In genomic region chr2:160199683-160200389, GRCh38 we compare ENCODE assay signal across 18 cellular contexts. TPM values are rescaled to one million over a fixed set of nuclear protein-coding genes. Genes with fewer than 3 reads are reported as not detected.
A peak's percentile ranks its signal among the peaks of the same experiment; 100 is the strongest.
DNase-seq lines count a peak whose midpoint lies in the region; ATAC-seq, FAIRE-seq and TF ChIP-seq lines count a peak whose summit lies in the region.
"Had no signal": no experiment of that assay in that cellular context is flagged by ENCODE, and none has a peak within 500 bp of the region (broad histone marks: within the 10 kb centered on the region; RNA-seq: fewer than 3 reads in every experiment).

A gene with protein sequence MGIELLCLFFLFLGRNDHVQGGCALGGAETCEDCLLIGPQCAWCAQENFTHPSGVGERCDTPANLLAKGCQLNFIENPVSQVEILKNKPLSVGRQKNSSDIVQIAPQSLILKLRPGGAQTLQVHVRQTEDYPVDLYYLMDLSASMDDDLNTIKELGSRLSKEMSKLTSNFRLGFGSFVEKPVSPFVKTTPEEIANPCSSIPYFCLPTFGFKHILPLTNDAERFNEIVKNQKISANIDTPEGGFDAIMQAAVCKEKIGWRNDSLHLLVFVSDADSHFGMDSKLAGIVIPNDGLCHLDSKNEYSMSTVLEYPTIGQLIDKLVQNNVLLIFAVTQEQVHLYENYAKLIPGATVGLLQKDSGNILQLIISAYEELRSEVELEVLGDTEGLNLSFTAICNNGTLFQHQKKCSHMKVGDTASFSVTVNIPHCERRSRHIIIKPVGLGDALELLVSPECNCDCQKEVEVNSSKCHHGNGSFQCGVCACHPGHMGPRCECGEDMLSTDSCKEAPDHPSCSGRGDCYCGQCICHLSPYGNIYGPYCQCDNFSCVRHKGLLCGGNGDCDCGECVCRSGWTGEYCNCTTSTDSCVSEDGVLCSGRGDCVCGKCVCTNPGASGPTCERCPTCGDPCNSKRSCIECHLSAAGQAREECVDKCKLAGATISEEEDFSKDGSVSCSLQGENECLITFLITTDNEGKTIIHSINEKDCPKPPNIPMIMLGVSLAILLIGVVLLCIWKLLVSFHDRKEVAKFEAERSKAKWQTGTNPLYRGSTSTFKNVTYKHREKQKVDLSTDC (minus strand): TSS chr2:160200272. CDS start chr2:160200063, 209 bp downstream.

- no peaks in the 10 kb centered on the region for H3K9me3 Mint-ChIP-seq in activated CD4-positive, alpha-beta T cell treated with anti-CD3 and anti-CD28 coated beads for 36 hours (ENCODE audit: low read depth)
- H3K9me3 Mint-ChIP-seq: T-helper 1 cell treated with Interleukin-12 subunit alpha and Interleukin-12 subunit beta and Interleukin-4 antibody, amounts not matched to agents 30 μg/mL and 1 μg/mL, for 36 hours had no signal

- no peak within 1 kb of the TSS for H3K27ac Mint-ChIP-seq in activated CD4-positive, alpha-beta T cell treated with anti-CD3 and anti-CD28 coated beads for 36 hours
- H3K27ac Mint-ChIP-seq: naive thymus-derived CD4-positive, alpha-beta T cell; T-helper 1 cell treated with Interleukin-12 subunit alpha and Interleukin-12 subunit beta and Interleukin-4 antibody, amounts not matched to agents 30 μg/mL and 1 μg/mL, for 36 hours had no signal

- H3K27me3 ChIP-seq in liver (ENCODE audit: control insufficient read depth in 4 of 4, insufficient read depth in 4 of 4, low read length in 3 of 4) (no peaks in the 10 kb centered on the region), HepG2 (ENCODE audit: control insufficient read depth in 1 of 2, insufficient read depth in 2 of 2, low read length in 2 of 2) (peaks cover 2 to 3% of the 10 kb centered on the region in 2 experiments; a peak in 2 of 5 replicates)
- H3K27me3 ChIP-seq: spleen, uterus had no signal

- no TSS peak for BruUV-seq in HepG2 (replicated peaks; lab: Mats Ljungman, UMichigan)

- WGBS in liver: 51% methylated on average over 9 of the region's 9 CpGs
- WGBS in HepG2 (ENCODE audit: low lambda C conversion rate): 34% methylated on average over 9 of the region's 9 CpGs

- H3K27me3 Mint-ChIP-seq in activated CD4-positive, alpha-beta T cell treated with anti-CD3 and anti-CD28 coated beads for 36 hours: no peaks in the 10 kb centered on the region

- H3K9me3 ChIP-seq in liver (ENCODE audit: control insufficient read depth in 4 of 4, low read length in 3 of 4) (no peaks in the 10 kb centered on the region), HepG2 (ENCODE audit: low read length) (no peaks in the 10 kb centered on the region)
- H3K9me3 ChIP-seq: spleen, uterus had no signal

- TF ChIP-seq EP300 in HepG2 (IDR thresholded peaks at IDR 0.05; ENCODE audit: low read depth in 2 of 2, low read length in 2 of 2) (no peak), HepG2 (CRISPR knock-in tag; IDR thresholded peaks at IDR 0.05; ENCODE audit: borderline replicate concordance) (no peak)

- H3K36me3 ChIP-seq in liver (ENCODE audit: control insufficient read depth in 4 of 4, insufficient read depth in 3 of 4, low read depth in 1 of 4, low read length in 3 of 4) (no peaks in the 10 kb centered on the region), HepG2 (replicated peaks in 1 of 2; ENCODE audit: control insufficient read depth in 1 of 2, insufficient read depth in 2 of 2, low read length in 2 of 2) (no peaks in the 10 kb centered on the region)
- H3K36me3 ChIP-seq: spleen, uterus had no signal

- TF ChIP-seq POLR2A in HepG2 (IDR thresholded peaks at IDR 0.05; ENCODE audit: insufficient read depth in 1 of 2, low read depth in 2 of 2, low read length in 2 of 2): no peak

- H3K79me2 ChIP-seq in HepG2 (ENCODE audit: insufficient read depth, low read length): no peaks in the 10 kb centered on the region

- H3K4me2 ChIP-seq in HepG2 (ENCODE audit: low read depth, low read length): no peak within 1 kb of the TSS

- H3K4me3 ChIP-seq in liver (ENCODE audit: low read depth in 1 of 3, low read length in 3 of 3) (peak within 1 kb of the TSS in 1 of 3 donors; percentile 14), HepG2 (replicated peaks in 1 of 3; ENCODE audit: insufficient read depth in 1 of 3, low read depth in 2 of 3, low read length in 3 of 3) (no peak within 1 kb of the TSS)
- H3K4me3 ChIP-seq: spleen, uterus had no signal

- H2AFZ ChIP-seq in HepG2 (ENCODE audit: low read length): no peak within 1 kb of the TSS

- TF ChIP-seq RAD21 in liver (IDR thresholded peaks at IDR 0.05) (no peak), HepG2 (CRISPR knock-in tag; IDR thresholded peaks at IDR 0.05) (no peak)

- no peaks in the 10 kb centered on the region for H4K20me1 ChIP-seq in HepG2 (ENCODE audit: insufficient read depth, low read length)

- POLR2A ChIA-PET in HepG2 (lab: Yijun Ruan, JAX): no interaction called here
- POLR2A ChIA-PET in activated CD4-positive, alpha-beta T cell treated with anti-CD3 and anti-CD28 coated beads for 36 hours (lab: Charles Lee): no interaction called here

- H3K9ac ChIP-seq in liver (ENCODE audit: low read depth in 1 of 2, low read length in 2 of 2): no peak within 1 kb of the TSS
- no peak within 1 kb of the TSS for H3K9ac ChIP-seq in HepG2 (ENCODE audit: insufficient read depth, low read depth, low read length)

- TF ChIP-seq CTCF in liver (IDR thresholded peaks at IDR 0.05; ENCODE audit: low read depth, low read length, missing input control) (no peak), HepG2 (CRISPR knock-in tag; IDR thresholded peaks at IDR 0.05) (no peak)

- H3K27ac ChIP-seq in liver (ENCODE audit: low read depth in 1 of 2, low read length in 2 of 2) (no peak within 1 kb of the TSS), HepG2 (ENCODE audit: extremely low read length, insufficient read depth, low read length) (no peak within 1 kb of the TSS), epithelial cell of prostate (peak within 1 kb of the TSS; percentile 76)
- H3K27ac ChIP-seq: spleen, uterus had no signal

- CTCF ChIA-PET in HepG2 (lab: Yijun Ruan, JAX; ENCODE audit: low intra/inter-chr PET ratio, low total read pairs): no interaction called here
- CTCF ChIA-PET in activated CD4-positive, alpha-beta T cell treated with anti-CD3 and anti-CD28 coated beads for 36 hours (lab: Charles Lee): interaction anchor here (1.2 kb wide), 1 partner anchor 10 kb away, joined by 7 read pairs; no protein-coding TSS in a partner anchor

- H3K4me1 Mint-ChIP-seq in activated CD4-positive, alpha-beta T cell treated with anti-CD3 and anti-CD28 coated beads for 36 hours: no peaks in the 10 kb centered on the region
- H3K4me1 Mint-ChIP-seq: brain had no signal

- in situ Hi-C loops in HepG2 (cut with HindIII; ENCODE audit: extremely low pct_ligation_motif_present, low pct_unique_long_range_greater_than_20kb): no loop called here

- intact Hi-C loops in HepG2 (cut with micrococcal nuclease; ENCODE audit: unreplicated experiment): no loop called here
- intact Hi-C loops in activated CD4-positive, alpha-beta T cell treated with anti-CD3 and anti-CD28 coated beads for 36 hours (cut with DNase I, micrococcal nuclease): no loop called here

- no peak within 1 kb of the TSS for H3K4me3 Mint-ChIP-seq in activated CD4-positive, alpha-beta T cell treated with anti-CD3 and anti-CD28 coated beads for 36 hours
- H3K4me3 Mint-ChIP-seq: naive thymus-derived CD4-positive, alpha-beta T cell; T-helper 1 cell treated with Interleukin-12 subunit alpha and Interleukin-12 subunit beta and Interleukin-4 antibody, amounts not matched to agents 30 μg/mL and 1 μg/mL, for 36 hours had no signal

- no peaks in the 10 kb centered on the region for H3K4me1 ChIP-seq in liver (ENCODE audit: control insufficient read depth in 4 of 4, insufficient read depth in 4 of 4, low read length in 3 of 4)
- H3K4me1 ChIP-seq in HepG2 (ENCODE audit: insufficient read depth, low read length): no peaks in the 10 kb centered on the region
- H3K4me1 ChIP-seq: spleen, uterus had no signal

- FAIRE-seq in HepG2 (lab: Jason Lieb, UNC): no peak

- no peak for DNase-seq in HepG2 (ENCODE audit: low spot score)
- no peak for DNase-seq in epithelial cell of prostate (ENCODE audit: low read depth, low spot score)
- DNase-seq in myocyte (ENCODE audit: low read depth): no peak
- no peak for DNase-seq in NCI-H2196 treated with DMSO at 0.1 percent for 48 hours (lab: John Stamatoyannopoulos, UW; ENCODE audit: unreplicated experiment)
- DNase-seq in activated CD4-positive, alpha-beta T cell treated with anti-CD3 and anti-CD28 coated beads for 36 hours: no peak
- DNase-seq: activated gamma-delta T cell treated with Interleukin-2 at 50 U/mL for 16 hours; DMS 273 treated with DMSO at 0.1 percent for 48 hours; erythroblast; naive thymus-derived CD4-positive, alpha-beta T cell; NCI-H1436 treated with DMSO at 0.1 percent for 48 hours; spleen; uterus had no signal

- no peak for ATAC-seq in HepG2
- ATAC-seq in HG02870 (IDR thresholded peaks at IDR 0.05; ENCODE audit: unreplicated experiment): no peak
- no peak for ATAC-seq in activated CD4-positive, alpha-beta T cell treated with anti-CD3 and anti-CD28 coated beads for 36 hours
- no peak for ATAC-seq in HG03442 (IDR thresholded peaks at IDR 0.05; ENCODE audit: unreplicated experiment)
- ATAC-seq: naive thymus-derived CD4-positive, alpha-beta T cell had no signal

- H3K36me3 Mint-ChIP-seq in activated CD4-positive, alpha-beta T cell treated with anti-CD3 and anti-CD28 coated beads for 36 hours (ENCODE audit: low read depth): no peaks in the 10 kb centered on the region
- H3K36me3 Mint-ChIP-seq: brain; naive thymus-derived CD4-positive, alpha-beta T cell had no signal

RNA-seq across cellular contexts. Expression of the gene that starts here (rescaled TPM):
- total RNA-seq in liver (under 1 TPM in 1 of 2 donors, not detected in 1; 0.08 TPM), HepG2 (2016; rRNA removed; fragmentation: Illumina TruSeq; extraction: Trizol) (not detected in 2 replicates), myocyte (145 and 152 TPM in 2 replicates)
- polyA plus RNA-seq in liver (under 1 TPM; 0.03 to 0.10 TPM), HepG2 (2011; rRNA removed) (not detected in 2 replicates)
- not detected in 2 replicates for total RNA-seq in HepG2 (2016; cell fraction: cytosol; rRNA removed; fragmentation: Illumina TruSeq; extraction: Trizol; ENCODE audit: low read depth)
- total RNA-seq in HepG2 (2016; cell fraction: insoluble cytoplasmic fraction; rRNA removed; fragmentation: Illumina TruSeq; extraction: Trizol): not detected in 2 replicates
- not detected in 2 replicates for total RNA-seq in HepG2 (2016; cell fraction: membrane; rRNA removed; fragmentation: Illumina TruSeq; extraction: Trizol)
- not detected in 2 replicates for total RNA-seq in HepG2 (2016; cell fraction: nucleus; rRNA removed; fragmentation: Illumina TruSeq; extraction: Trizol)
- polyA plus RNA-seq in HepG2 (2011; cell fraction: cytosol; rRNA removed): not detected in 2 replicates
- polyA plus RNA-seq in HepG2 (2011; cell fraction: nucleus; rRNA removed): not detected in 2 replicates
- not detected in 2 replicates for polyA plus RNA-seq in HepG2 (2012)
- polyA plus RNA-seq in HepG2 (2016; cell fraction: cytosol; fragmentation: Illumina TruSeq; extraction: Trizol; ENCODE audit: low read depth): not detected in 2 replicates
- polyA plus RNA-seq in HepG2 (2016; cell fraction: insoluble cytoplasmic fraction; fragmentation: Illumina TruSeq; extraction: Trizol; ENCODE audit: low read depth): not detected in 2 replicates
- polyA plus RNA-seq in HepG2 (2016; cell fraction: membrane; fragmentation: Illumina TruSeq; extraction: Trizol; ENCODE audit: low read depth): not detected in 2 replicates
- not detected in 2 replicates for polyA plus RNA-seq in HepG2 (2016; cell fraction: nucleus; fragmentation: Illumina TruSeq; extraction: Trizol; ENCODE audit: insufficient read depth, low read depth)
- polyA minus RNA-seq in HepG2 (2011; rRNA and poly(A)+ RNA removed; ENCODE audit: low replicate concordance): 0.26 TPM in 1 of 2 replicates, not detected in the other
- polyA minus RNA-seq in HepG2 (2011; cell fraction: cytosol; rRNA and poly(A)+ RNA removed): not detected in 2 replicates
- polyA minus RNA-seq in HepG2 (2011; cell fraction: nucleus; rRNA and poly(A)+ RNA removed): not detected in 2 replicates
- 13.8 TPM for polyA plus RNA-seq in myocyte (2012)
- total RNA-seq in activated CD4-positive, alpha-beta T cell treated with anti-CD3 and anti-CD28 coated beads for 36 hours: not detected
- total RNA-seq: naive thymus-derived CD4-positive, alpha-beta T cell; spleen had no signal
- polyA plus RNA-seq: AG04450; naive thymus-derived CD4-positive, alpha-beta T cell had no signal

Comparison
In these comparisons a context has a peak if more than half of its experiments do, and no peak if none do; other contexts are left out.
1. RNA of the gene that starts here (total RNA-seq): 145 to 152 TPM in myocyte; 0.08 TPM in liver, not detected in HepG2 and not detected in activated CD4-positive, alpha-beta T cell treated with anti-CD3 and anti-CD28 coated beads for 36 hours; every median in the first group is over 100 times any median in the second.